In the genomic region with DNA sequence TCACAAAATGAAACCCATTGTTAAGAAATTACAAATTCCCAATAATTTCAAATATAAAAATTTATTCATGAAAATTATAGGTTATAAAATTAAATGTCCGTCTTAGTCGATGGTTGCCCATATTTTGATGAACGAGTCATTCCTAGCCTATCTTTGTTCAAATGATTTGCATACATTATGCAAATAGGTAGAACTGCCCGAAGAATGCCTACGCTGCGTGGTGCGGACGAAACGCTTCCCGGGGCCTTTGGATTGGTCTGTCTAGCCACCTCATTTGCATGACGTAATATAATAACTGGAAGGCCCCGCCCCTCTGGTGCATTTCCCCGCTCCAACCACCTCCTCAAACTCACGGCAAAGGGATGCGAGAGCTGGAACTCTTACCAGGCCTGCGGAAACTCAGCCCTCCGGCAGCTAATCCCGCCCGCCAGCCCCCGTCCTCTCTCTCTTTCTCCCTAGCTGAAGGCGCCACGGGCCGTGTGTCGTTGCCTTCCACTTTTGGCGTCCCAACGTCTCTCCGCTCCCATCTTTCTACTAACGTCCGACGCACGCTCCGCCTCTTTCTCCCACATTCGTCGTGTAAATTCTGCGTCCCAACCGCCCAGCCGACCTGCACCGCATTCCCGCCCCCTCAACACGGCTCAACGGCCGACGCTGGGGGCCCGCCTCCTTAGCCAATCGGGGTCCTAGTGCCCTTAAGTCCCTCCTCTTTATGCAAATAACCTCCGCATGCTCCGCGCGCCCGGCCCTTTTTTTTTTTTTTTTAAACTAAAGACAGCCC, we compare ENCODE assay signal across 1 cellular context.
A peak's percentile ranks its signal among the peaks of the same experiment; 100 is the strongest.
TF ChIP-seq lines count a peak whose summit lies in the region.

No MANE protein-coding gene starts in this region.

TF ChIP-seq in GM12878, 131 proteins besides CTCF, POLR2A, EP300 and RAD21 (continues in another document):
- peak; percentile 88 for TF ChIP-seq KLF5 (IDR thresholded peaks at IDR 0.05; ENCODE audit: partially characterized antibody)
- peak; percentile 25; the same call in 1 of the 2 replicates for TF ChIP-seq ZBTB40 (IDR thresholded peaks at IDR 0.05; ENCODE audit: borderline replicate concordance)
- TF ChIP-seq JUNB (IDR thresholded peaks at IDR 0.05) = peak; percentile 41; the same call in 1 of the 2 replicates
- TF ChIP-seq POLR2AphosphoS5 (IDR thresholded peaks at IDR 0.05; ENCODE audit: low read length) = peak; percentile 98
- peak; percentile 37; the same call in 1 of the 2 replicates for TF ChIP-seq JUND (IDR thresholded peaks at IDR 0.05; ENCODE audit: low read depth, low read length)
- TF ChIP-seq NRF1 (conservative IDR thresholded peaks at IDR 0.05; ENCODE audit: low read depth, low read length) = peak; percentile 25; the same call in 1 of the 2 replicates
- TF ChIP-seq SKIL (IDR thresholded peaks at IDR 0.05; ENCODE audit: low read depth, poor library complexity, severe bottlenecking) = peak; percentile 66
- peak; percentile 57 for TF ChIP-seq RUNX3 (IDR thresholded peaks at IDR 0.05; ENCODE audit: low read length)
- TF ChIP-seq, protein P1, sequence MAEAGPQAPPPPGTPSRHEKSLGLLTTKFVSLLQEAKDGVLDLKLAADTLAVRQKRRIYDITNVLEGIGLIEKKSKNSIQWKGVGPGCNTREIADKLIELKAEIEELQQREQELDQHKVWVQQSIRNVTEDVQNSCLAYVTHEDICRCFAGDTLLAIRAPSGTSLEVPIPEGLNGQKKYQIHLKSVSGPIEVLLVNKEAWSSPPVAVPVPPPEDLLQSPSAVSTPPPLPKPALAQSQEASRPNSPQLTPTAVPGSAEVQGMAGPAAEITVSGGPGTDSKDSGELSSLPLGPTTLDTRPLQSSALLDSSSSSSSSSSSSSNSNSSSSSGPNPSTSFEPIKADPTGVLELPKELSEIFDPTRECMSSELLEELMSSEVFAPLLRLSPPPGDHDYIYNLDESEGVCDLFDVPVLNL (IDR thresholded peaks at IDR 0.05; ENCODE audit: low read depth, low read length) = no peak; the same call in 1 of the 2 replicates
- TF ChIP-seq, protein P2, sequence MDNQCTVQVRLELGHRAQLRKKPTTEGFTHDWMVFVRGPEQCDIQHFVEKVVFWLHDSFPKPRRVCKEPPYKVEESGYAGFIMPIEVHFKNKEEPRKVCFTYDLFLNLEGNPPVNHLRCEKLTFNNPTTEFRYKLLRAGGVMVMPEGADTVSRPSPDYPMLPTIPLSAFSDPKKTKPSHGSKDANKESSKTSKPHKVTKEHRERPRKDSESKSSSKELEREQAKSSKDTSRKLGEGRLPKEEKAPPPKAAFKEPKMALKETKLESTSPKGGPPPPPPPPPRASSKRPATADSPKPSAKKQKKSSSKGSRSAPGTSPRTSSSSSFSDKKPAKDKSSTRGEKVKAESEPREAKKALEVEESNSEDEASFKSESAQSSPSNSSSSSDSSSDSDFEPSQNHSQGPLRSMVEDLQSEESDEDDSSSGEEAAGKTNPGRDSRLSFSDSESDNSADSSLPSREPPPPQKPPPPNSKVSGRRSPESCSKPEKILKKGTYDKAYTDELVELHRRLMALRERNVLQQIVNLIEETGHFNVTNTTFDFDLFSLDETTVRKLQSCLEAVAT (IDR thresholded peaks at IDR 0.05) = peak; percentile 84
- TF ChIP-seq, protein P3, sequence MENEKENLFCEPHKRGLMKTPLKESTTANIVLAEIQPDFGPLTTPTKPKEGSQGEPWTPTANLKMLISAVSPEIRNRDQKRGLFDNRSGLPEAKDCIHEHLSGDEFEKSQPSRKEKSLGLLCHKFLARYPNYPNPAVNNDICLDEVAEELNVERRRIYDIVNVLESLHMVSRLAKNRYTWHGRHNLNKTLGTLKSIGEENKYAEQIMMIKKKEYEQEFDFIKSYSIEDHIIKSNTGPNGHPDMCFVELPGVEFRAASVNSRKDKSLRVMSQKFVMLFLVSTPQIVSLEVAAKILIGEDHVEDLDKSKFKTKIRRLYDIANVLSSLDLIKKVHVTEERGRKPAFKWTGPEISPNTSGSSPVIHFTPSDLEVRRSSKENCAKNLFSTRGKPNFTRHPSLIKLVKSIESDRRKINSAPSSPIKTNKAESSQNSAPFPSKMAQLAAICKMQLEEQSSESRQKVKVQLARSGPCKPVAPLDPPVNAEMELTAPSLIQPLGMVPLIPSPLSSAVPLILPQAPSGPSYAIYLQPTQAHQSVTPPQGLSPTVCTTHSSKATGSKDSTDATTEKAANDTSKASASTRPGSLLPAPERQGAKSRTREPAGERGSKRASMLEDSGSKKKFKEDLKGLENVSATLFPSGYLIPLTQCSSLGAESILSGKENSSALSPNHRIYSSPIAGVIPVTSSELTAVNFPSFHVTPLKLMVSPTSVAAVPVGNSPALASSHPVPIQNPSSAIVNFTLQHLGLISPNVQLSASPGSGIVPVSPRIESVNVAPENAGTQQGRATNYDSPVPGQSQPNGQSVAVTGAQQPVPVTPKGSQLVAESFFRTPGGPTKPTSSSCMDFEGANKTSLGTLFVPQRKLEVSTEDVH (IDR thresholded peaks at IDR 0.05; ENCODE audit: low read depth, partially characterized antibody) = peak; percentile 82
- no peak for TF ChIP-seq BCL3 (IDR thresholded peaks at IDR 0.05; ENCODE audit: borderline replicate concordance, insufficient read depth, low read depth, low read length, poor library complexity, severe bottlenecking)
- no peak for TF ChIP-seq ASH2L (IDR thresholded peaks at IDR 0.05; ENCODE audit: borderline replicate concordance, low read depth)
- peak; percentile 51 for TF ChIP-seq HDAC6 (IDR thresholded peaks at IDR 0.05; ENCODE audit: unreplicated experiment)
- TF ChIP-seq DPF2 (IDR thresholded peaks at IDR 0.05) = peak; percentile 18; the same call in 1 of the 2 replicates
- peak; percentile 64; the same call in 1 of the 2 replicates for TF ChIP-seq CBFB (IDR thresholded peaks at IDR 0.05; ENCODE audit: low read depth)
- no peak for TF ChIP-seq CBX3 (IDR thresholded peaks at IDR 0.05; ENCODE audit: borderline replicate concordance, low read depth)
- TF ChIP-seq RAD51 (IDR thresholded peaks at IDR 0.05) = 0 out of 2 replicates have a peak, but pooled peaks have one; percentile 19
- TF ChIP-seq, protein P4, sequence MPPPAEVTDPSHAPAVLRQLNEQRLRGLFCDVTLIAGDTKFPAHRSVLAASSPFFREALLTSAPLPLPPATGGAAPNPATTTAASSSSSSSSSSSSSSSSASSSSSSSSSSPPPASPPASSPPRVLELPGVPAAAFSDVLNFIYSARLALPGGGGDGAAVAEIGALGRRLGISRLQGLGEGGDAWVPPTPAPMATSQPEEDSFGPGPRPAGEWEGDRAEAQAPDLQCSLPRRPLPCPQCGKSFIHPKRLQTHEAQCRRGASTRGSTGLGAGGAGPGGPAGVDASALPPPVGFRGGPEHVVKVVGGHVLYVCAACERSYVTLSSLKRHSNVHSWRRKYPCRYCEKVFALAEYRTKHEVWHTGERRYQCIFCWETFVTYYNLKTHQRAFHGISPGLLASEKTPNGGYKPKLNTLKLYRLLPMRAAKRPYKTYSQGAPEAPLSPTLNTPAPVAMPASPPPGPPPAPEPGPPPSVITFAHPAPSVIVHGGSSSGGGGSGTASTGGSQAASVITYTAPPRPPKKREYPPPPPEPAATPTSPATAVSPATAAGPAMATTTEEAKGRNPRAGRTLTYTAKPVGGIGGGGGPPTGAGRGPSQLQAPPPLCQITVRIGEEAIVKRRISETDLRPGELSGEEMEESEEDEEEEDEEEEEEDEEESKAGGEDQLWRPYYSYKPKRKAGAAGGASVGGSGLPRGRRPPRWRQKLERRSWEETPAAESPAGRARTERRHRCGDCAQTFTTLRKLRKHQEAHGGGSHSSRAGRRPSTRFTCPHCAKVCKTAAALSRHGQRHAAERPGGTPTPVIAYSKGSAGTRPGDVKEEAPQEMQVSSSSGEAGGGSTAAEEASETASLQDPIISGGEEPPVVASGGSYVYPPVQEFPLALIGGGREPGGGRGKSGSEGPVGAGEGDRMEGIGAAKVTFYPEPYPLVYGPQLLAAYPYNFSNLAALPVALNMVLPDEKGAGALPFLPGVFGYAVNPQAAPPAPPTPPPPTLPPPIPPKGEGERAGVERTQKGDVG (CRISPR knock-in tag; IDR thresholded peaks at IDR 0.05) = 0 out of 2 replicates have a peak, but pooled peaks have one; percentile 58
- TF ChIP-seq MTA3 (IDR thresholded peaks at IDR 0.05; ENCODE audit: borderline replicate concordance, low read length) = no peak
- TF ChIP-seq NR2C2 (IDR thresholded peaks at IDR 0.05; ENCODE audit: borderline replicate concordance, control insufficient read depth, insufficient read length, low read depth) = no peak
- peak; percentile 53 for TF ChIP-seq HCFC1 (IDR thresholded peaks at IDR 0.05; ENCODE audit: low read length)
- TF ChIP-seq NFIC (IDR thresholded peaks at IDR 0.05; ENCODE audit: low read depth, low read length) = no peak
- TF ChIP-seq ZBTB11 (CRISPR knock-in tag; IDR thresholded peaks at IDR 0.05) = peak; percentile 31; the same call in 1 of the 2 replicates
- TF ChIP-seq, protein P5, sequence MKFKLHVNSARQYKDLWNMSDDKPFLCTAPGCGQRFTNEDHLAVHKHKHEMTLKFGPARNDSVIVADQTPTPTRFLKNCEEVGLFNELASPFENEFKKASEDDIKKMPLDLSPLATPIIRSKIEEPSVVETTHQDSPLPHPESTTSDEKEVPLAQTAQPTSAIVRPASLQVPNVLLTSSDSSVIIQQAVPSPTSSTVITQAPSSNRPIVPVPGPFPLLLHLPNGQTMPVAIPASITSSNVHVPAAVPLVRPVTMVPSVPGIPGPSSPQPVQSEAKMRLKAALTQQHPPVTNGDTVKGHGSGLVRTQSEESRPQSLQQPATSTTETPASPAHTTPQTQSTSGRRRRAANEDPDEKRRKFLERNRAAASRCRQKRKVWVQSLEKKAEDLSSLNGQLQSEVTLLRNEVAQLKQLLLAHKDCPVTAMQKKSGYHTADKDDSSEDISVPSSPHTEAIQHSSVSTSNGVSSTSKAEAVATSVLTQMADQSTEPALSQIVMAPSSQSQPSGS (IDR thresholded peaks at IDR 0.05; ENCODE audit: low read length) = no peak
- TF ChIP-seq RELA (IDR thresholded peaks at IDR 0.05; ENCODE audit: borderline replicate concordance, partially characterized antibody) = peak; percentile 82
- TF ChIP-seq IKZF1 (conservative IDR thresholded peaks at IDR 0.05) = peak; percentile 87
- peak; percentile 95 for TF ChIP-seq CREM (IDR thresholded peaks at IDR 0.05; ENCODE audit: low read depth)
